In the genomic region with DNA sequence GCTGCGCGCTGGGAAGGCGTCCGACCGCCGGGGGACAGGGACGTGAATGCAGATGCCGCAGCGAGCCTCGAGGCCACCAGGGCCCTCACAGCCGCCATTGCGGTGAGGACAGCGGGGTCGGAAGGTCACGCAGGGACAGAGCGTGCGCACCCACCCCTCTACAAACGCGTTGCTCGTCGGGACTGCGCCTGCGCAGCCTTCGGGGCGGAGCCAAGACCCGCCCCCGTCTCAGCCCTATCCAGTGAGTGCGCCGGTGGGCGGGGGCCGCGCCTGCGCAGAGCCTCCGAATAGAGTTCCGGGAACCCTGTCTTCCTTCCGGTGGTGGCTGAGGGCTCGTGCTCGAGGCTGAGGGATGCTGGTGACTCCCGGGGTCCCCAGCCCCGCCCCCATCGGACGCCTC, we compare ENCODE assay signal across 8 cellular contexts.
DNase-seq lines count a peak whose midpoint lies in the region; ATAC-seq and TF ChIP-seq lines count a peak whose summit lies in the region.
"Not testable (repeated sequence)": the region's sequence is repeated elsewhere in the genome, so short reads cannot be mapped to it uniquely, and the experiment has no call there.

No MANE protein-coding gene starts in this region.

- H3K79me2 ChIP-seq in DOHH2 (ENCODE audit: control insufficient read depth, low read length) = not testable (repeated sequence)

- not testable (repeated sequence) for TF ChIP-seq CTCF in DOHH2 (IDR thresholded peaks at IDR 0.05; ENCODE audit: low read depth, low read length, poor library complexity, severe bottlenecking); astrocyte of the cerebellum (IDR thresholded peaks at IDR 0.05; ENCODE audit: low read depth, low read length, missing control alignments); omental fat pad (IDR thresholded peaks at IDR 0.05)

- H3K27ac ChIP-seq in DOHH2 (ENCODE audit: low read depth, low read length) = not testable (repeated sequence)

- H3K4me3 ChIP-seq in DOHH2 (ENCODE audit: low read length) (peak overlapping the region; percentile 67), astrocyte of the cerebellum (ENCODE audit: low read depth, low read length) (peak overlapping the region; percentile 37)

- not testable (repeated sequence) for H3K4me1 ChIP-seq in DOHH2 (ENCODE audit: control insufficient read depth, low read length)

- H3K4me2 ChIP-seq in DOHH2 (ENCODE audit: low read length) = peak overlapping the region; percentile 42; the same call in 1 of the 2 replicates

- ATAC-seq in GM21786 (IDR thresholded peaks at IDR 0.05; ENCODE audit: unreplicated experiment) (peak; percentile 82), left cardiac atrium (peak; percentile 95 to 96), omental fat pad (ENCODE audit: low FRiP score) (peak; percentile 95)

- H3K36me3 ChIP-seq in DOHH2 (ENCODE audit: control insufficient read depth, low read length) = not testable (repeated sequence)

- intact Hi-C loops in left cardiac atrium (cut with DNase I) = not testable (repeated sequence)

- in situ Hi-C loops in astrocyte of the cerebellum (cut with HindIII; ENCODE audit: low sequenced_read_pairs) = not testable (repeated sequence)

- H3K9me2 ChIP-seq in DOHH2 (replicated peaks; ENCODE audit: control insufficient read depth, low read length) = not testable (repeated sequence)

- H4K20me1 ChIP-seq in DOHH2 (ENCODE audit: control insufficient read depth, insufficient read depth, low read depth, low read length) = not testable (repeated sequence)

- H3K27me3 ChIP-seq in DOHH2 (ENCODE audit: control insufficient read depth, low read length) = not testable (repeated sequence)

- not testable (repeated sequence) for H3F3A ChIP-seq in DOHH2 (ENCODE audit: control insufficient read depth, insufficient read depth)

- peak; percentile 80 for DNase-seq in HK-2 (ENCODE audit: unreplicated experiment)
- DNase-seq in activated CD4-positive, CD25-positive, alpha-beta regulatory T cell treated with anti-CD3 and anti-CD28 coated beads, Interleukin-2, amount 50 U/mL, for 16 hours (ENCODE audit: low read depth, low spot score) = peak; percentile 97
- not testable (repeated sequence) for DNase-seq in astrocyte of the cerebellum (ENCODE audit: low read depth)
- DNase-seq in left cardiac atrium = peak; percentile 96
- DNase-seq in omental fat pad (ENCODE audit: low spot score) = peak; percentile 83
- peak; percentile 85 to 97 for DNase-seq in stimulated activated CD8-positive, alpha-beta memory T cell treated with anti-CD3 and anti-CD28 coated beads, Interleukin-4, amount 100 ng/mL, for 1 hour (ENCODE audit: low read depth in 2 of 2, low spot score in 1 of 2)

- H3K9me3 ChIP-seq in DOHH2 (ENCODE audit: control insufficient read depth, insufficient read depth, low read length) = not testable (repeated sequence)
